ENCODE assay signal across 19 cellular contexts in the genomic region with DNA sequence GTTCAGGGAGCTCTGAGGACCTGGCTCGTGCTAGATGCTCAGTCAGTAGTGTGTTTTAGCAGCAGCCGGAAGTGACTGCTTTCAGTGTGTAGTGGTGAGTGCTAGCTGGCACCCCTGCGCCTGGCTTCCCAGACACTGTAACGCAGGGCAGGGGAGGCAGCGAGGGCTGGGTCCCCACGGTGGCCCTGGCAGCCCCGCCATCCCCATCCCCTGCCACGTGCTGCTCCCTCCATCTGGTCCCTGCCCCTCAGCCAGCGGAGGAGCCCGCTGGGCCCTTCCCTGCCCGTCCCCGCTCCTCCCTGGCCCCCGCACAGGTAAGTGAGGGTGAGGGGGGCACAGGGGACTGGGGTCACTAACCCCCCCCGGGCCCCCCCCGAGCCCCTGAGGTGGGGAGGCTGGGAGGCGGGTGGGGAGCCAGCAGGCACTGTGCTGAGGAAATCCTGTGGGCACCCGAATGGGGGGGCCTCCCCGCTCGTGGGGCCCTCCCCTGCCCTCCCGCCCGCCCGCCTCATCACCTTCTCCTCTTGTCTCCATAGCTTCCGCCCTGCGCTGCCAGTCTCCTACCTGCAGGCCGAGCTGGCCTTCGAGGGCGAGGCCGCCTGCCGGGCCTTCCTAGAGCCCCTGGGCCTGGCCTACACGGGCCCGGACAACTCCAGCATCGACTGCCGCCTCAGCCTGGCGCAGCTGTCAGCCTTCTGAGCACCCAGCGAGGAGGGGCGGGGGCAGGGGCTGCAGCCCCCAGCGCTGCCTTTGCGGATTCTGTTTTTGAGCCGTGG. TPM values are rescaled to one million over a fixed set of nuclear protein-coding genes. Genes with fewer than 3 reads are reported as not detected.
DNase-seq lines count a peak whose midpoint lies in the region; ATAC-seq, FAIRE-seq and TF ChIP-seq lines count a peak whose summit lies in the region.
"Had no signal": no experiment of that assay in that cellular context is flagged by ENCODE, and none has a peak within 500 bp of the region (broad histone marks: within the 10 kb centered on the region; RNA-seq: fewer than 3 reads in every experiment).

No MANE protein-coding gene starts in this region.

- intact Hi-C loops in A673 (cut with micrococcal nuclease; ENCODE audit: unreplicated experiment), result no loop called here

- H3K4me3 ChIP-seq in A673 (ENCODE audit: low read depth, low read length, poor library complexity, severe bottlenecking), result no peak overlapping the region
- H3K4me3 ChIP-seq in H7 (ENCODE audit: insufficient read depth, low read depth, low read length), result no peak overlapping the region
- no peak overlapping the region for H3K4me3 ChIP-seq in osteoblast (ENCODE audit: insufficient read depth, low read length)
- H3K4me3 ChIP-seq: lower lobe of right lung had no signal

- H3K36me3 Mint-ChIP-seq in central memory CD8-positive, alpha-beta T cell (ENCODE audit: insufficient read depth), result peaks cover 72% of the 10 kb centered on the region

- no peak for ATAC-seq in central memory CD8-positive, alpha-beta T cell (replicated peaks; ENCODE audit: extremely low read depth, poor library complexity, severe bottlenecking)
- ATAC-seq in HG02970 (IDR thresholded peaks at IDR 0.05; ENCODE audit: low FRiP score, unreplicated experiment), result no peak
- ATAC-seq: lower lobe of right lung; naive thymus-derived CD8-positive, alpha-beta T cell; SK-N-SH treated with all-trans-retinoic acid at 6 μM for 48 hours had no signal

- H4K20me1 ChIP-seq in osteoblast (ENCODE audit: insufficient read depth, low read length), result peaks cover 46% of the 10 kb centered on the region

- no TSS peak for BruUV-seq in A673 (replicated peaks; lab: Mats Ljungman, UMichigan)

- FAIRE-seq in frontal cortex (lab: Jason Lieb, UNC), result no peak
- FAIRE-seq: endothelial cell of umbilical vein had no signal

- DNase-seq in A673 (ENCODE audit: low spot score) (no peak), H7 (peak; percentile 45), osteoblast (ENCODE audit: insufficient read length, low spot score, missing footprints) (peak; percentile 83), RKO (ENCODE audit: low spot score) (no peak), frontal cortex (ENCODE audit: low spot score in 2 of 2) (no peak), Ammon's horn (ENCODE audit: low spot score) (no peak)
- DNase-seq in central memory CD8-positive, alpha-beta T cell (ENCODE audit: low spot score in 2 of 2), result no peak
- DNase-seq: activated CD4-positive, alpha-beta T cell treated with anti-CD3 and anti-CD28 coated beads, Interleukin-2, amount 50 U/mL, for 4 hours; BE2C; DMS53; KG1; lower lobe of right lung; naive thymus-derived CD8-positive, alpha-beta T cell; NCI-H1092; NCI-H526 treated with DMSO at 0.1 percent for 48 hours; OCI-M1 had no signal

- H3K4me3 Mint-ChIP-seq in central memory CD8-positive, alpha-beta T cell, result peak overlapping the region; percentile 20

- H3K27ac ChIP-seq in A673 (ENCODE audit: low read depth, low read length, poor library complexity, severe bottlenecking), result peak overlapping the region; percentile 97
- H3K27ac ChIP-seq in osteoblast (ENCODE audit: low read depth, low read length), result no peak overlapping the region

- H3K4me1 Mint-ChIP-seq in central memory CD8-positive, alpha-beta T cell, result peaks cover 45% of the 10 kb centered on the region

- no peak for TF ChIP-seq CTCF in A673 (conservative IDR thresholded peaks at IDR 0.05; ENCODE audit: low read depth, low read length)
- no peak for TF ChIP-seq CTCF in osteoblast (IDR thresholded peaks at IDR 0.05; ENCODE audit: extremely low read depth, low read depth, low read length)

- H2AFZ ChIP-seq in osteoblast (ENCODE audit: low read length), result no peak overlapping the region

- H3K36me3 ChIP-seq in A673 (ENCODE audit: insufficient read depth, low read length, poor library complexity, severe bottlenecking), result peaks cover 53% of the 10 kb centered on the region
- peaks cover 22% of the 10 kb centered on the region for H3K36me3 ChIP-seq in H7 (replicated peaks; ENCODE audit: control insufficient read depth, insufficient read depth, low read length)
- H3K36me3 ChIP-seq in osteoblast (ENCODE audit: insufficient read depth, low read length), result peaks cover 61% of the 10 kb centered on the region

- no peaks in the 10 kb centered on the region for H3K27me3 Mint-ChIP-seq in central memory CD8-positive, alpha-beta T cell
- H3K27me3 Mint-ChIP-seq: naive thymus-derived CD8-positive, alpha-beta T cell had no signal

- H3K27me3 ChIP-seq in A673 (replicated peaks; ENCODE audit: insufficient read depth, low read depth, low read length, poor library complexity), result no peaks in the 10 kb centered on the region
- H3K27me3 ChIP-seq in H7 (ENCODE audit: control insufficient read depth, insufficient read depth, low read length), result peaks cover 2% of the 10 kb centered on the region
- H3K27me3 ChIP-seq in osteoblast (ENCODE audit: insufficient read depth, low read length), result no peaks in the 10 kb centered on the region
- H3K27me3 ChIP-seq: BE2C had no signal

- peaks cover 30% of the 10 kb centered on the region for H3K4me1 ChIP-seq in A673 (ENCODE audit: insufficient read depth, low read length, poor library complexity, severe bottlenecking)
- peaks cover 23% of the 10 kb centered on the region for H3K4me1 ChIP-seq in osteoblast (ENCODE audit: insufficient read depth, low read length)

- no peaks in the 10 kb centered on the region for H3K9me3 ChIP-seq in A673 (ENCODE audit: low read depth, low read length, poor library complexity, severe bottlenecking)
- no peaks in the 10 kb centered on the region for H3K9me3 ChIP-seq in osteoblast (ENCODE audit: low read depth, low read length)
- H3K9me3 ChIP-seq: BE2C, lower lobe of right lung had no signal

- no peak overlapping the region for H3K4me2 ChIP-seq in osteoblast (ENCODE audit: insufficient read depth, low read length)

- peaks cover 61% of the 10 kb centered on the region for H3K79me2 ChIP-seq in osteoblast (ENCODE audit: insufficient read depth, low read length)

- H3K9me3 Mint-ChIP-seq in central memory CD8-positive, alpha-beta T cell, result no peaks in the 10 kb centered on the region

- POLR2A ChIA-PET in A673 (lab: Charles Lee; ENCODE audit: low non-redundant PET), result no interaction called here

- CTCF ChIA-PET in A673 (lab: Charles Lee), result interaction anchor here (0.5 kb wide), 3 partner anchors 17 to 224 kb away, joined by 3 to 4 read pairs (median 3); no protein-coding TSS in a partner anchor

- H3K27ac Mint-ChIP-seq in central memory CD8-positive, alpha-beta T cell (ENCODE audit: low read depth), result no peak overlapping the region

RNA-seq across cellular contexts. Expression of a gene that starts 3.2 kb away (rescaled TPM):
- total RNA-seq in A673 (2021) (4.2 and 4.3 TPM in 2 replicates), osteoblast (14.4 and 21.4 TPM in 2 replicates), frontal cortex (4.5 TPM)
- total RNA-seq in H7 (2014; rRNA removed; shearing (Covaris generic)), result 3.5 and 7.9 TPM in 2 replicates

RNA-seq across cellular contexts. Expression of a gene that starts 11.4 kb away (rescaled TPM):
- total RNA-seq in A673 (2021) (129 and 149 TPM in 2 replicates), osteoblast (40.7 and 42.3 TPM in 2 replicates), frontal cortex (17.1 TPM)
- total RNA-seq in H7 (2014; rRNA removed; shearing (Covaris generic)), result 25.3 and 30.7 TPM in 2 replicates

RNA-seq across cellular contexts. Expression of a gene that starts 12.7 kb away (rescaled TPM):
- 111 and 119 TPM in 2 replicates for total RNA-seq in A673 (2021)
- total RNA-seq in H7 (2014; rRNA removed; shearing (Covaris generic)), result 0.70 and 4.3 TPM in 2 replicates
- total RNA-seq in osteoblast, result 18.8 and 20.3 TPM in 2 replicates
- 4.1 TPM for total RNA-seq in frontal cortex
- total RNA-seq: naive thymus-derived CD8-positive, alpha-beta T cell had no signal

RNA-seq across cellular contexts. Expression of a gene that starts 42.2 kb away (rescaled TPM):
- not detected in 2 replicates for total RNA-seq in A673 (2021)
- not detected in 2 replicates for total RNA-seq in H7 (2014; rRNA removed; shearing (Covaris generic))
- not detected in 2 replicates for total RNA-seq in osteoblast
- total RNA-seq in frontal cortex, result 0.82 TPM
- total RNA-seq: endothelial cell of umbilical vein; naive thymus-derived CD8-positive, alpha-beta T cell had no signal

RNA-seq across cellular contexts. Expression of a gene that starts 45.2 kb away (rescaled TPM):
- total RNA-seq in A673 (2021) (3.0 and 3.2 TPM in 2 replicates), osteoblast (not detected in 2 replicates), frontal cortex (65.2 TPM)
- 13.4 and 17.7 TPM in 2 replicates for total RNA-seq in H7 (2014; rRNA removed; shearing (Covaris generic))
- total RNA-seq: endothelial cell of umbilical vein; lower lobe of right lung; naive thymus-derived CD8-positive, alpha-beta T cell had no signal

Comparison
In these comparisons a context has a peak if more than half of its experiments do, and no peak if none do; other contexts are left out.
1. DNase-seq: peak in H7 (single experiment) and osteoblast (single experiment); none in A673 (single experiment), central memory CD8-positive, alpha-beta T cell (0 of 2), RKO (single experiment), frontal cortex (0 of 2) and Ammon's horn (single experiment).